ENCODE assay signal across 8 cellular contexts in the genomic region with DNA sequence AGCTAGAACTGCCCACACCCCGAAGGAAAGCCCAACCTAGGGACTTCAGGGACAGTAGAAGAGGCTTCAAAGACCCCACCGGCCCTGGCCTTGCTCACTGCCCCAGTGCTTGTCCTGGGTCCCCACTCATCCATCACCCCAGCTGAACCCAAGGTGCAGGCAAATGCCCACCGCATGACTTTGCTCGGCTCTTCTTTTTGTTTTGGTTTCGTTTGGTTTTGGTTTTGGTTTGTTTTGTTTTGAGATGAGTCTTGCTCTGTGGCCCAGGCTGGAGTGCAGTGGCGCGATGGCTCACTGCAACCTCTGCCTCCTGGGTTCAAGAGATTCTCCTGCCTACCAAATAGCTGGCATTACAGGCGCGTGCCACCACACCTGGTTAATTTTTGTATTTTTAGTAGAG. TPM values are rescaled to one million over a fixed set of nuclear protein-coding genes. Genes with fewer than 3 reads are reported as not detected.
A peak's percentile ranks its signal among the peaks of the same experiment; 100 is the strongest.
DNase-seq lines count a peak whose midpoint lies in the region; ATAC-seq lines count a peak whose summit lies in the region.

No MANE protein-coding gene starts in this region.

- peak; percentile 80 for DNase-seq in activated CD8-positive, alpha-beta memory T cell treated with anti-CD3 and anti-CD28 coated beads, Interleukin-2, amount 10 ng/mL, durations not matched to agents 7 days and 5 days
- peak; percentile 48 for DNase-seq in stimulated activated CD8-positive, alpha-beta memory T cell treated with anti-CD3 and anti-CD28 coated beads, Interleukin-4, amount 100 ng/mL, for 48 hours
- DNase-seq in DMS53 treated with DMSO at 0.1 percent for 48 hours (lab: John Stamatoyannopoulos, UW; ENCODE audit: unreplicated experiment): no peak
- no peak for DNase-seq in NAMALWA (ENCODE audit: low spot score)
- DNase-seq in DMS114 treated with DMSO at 0.1 percent for 48 hours (lab: John Stamatoyannopoulos, UW; ENCODE audit: unreplicated experiment): no peak
- no peak for DNase-seq in NCI-H1930 (lab: John Stamatoyannopoulos, UW)

- ATAC-seq in GM19372 (IDR thresholded peaks at IDR 0.05; ENCODE audit: low read depth, unreplicated experiment) (peak; percentile 91), HG03097 (IDR thresholded peaks at IDR 0.05; ENCODE audit: low FRiP score, unreplicated experiment) (peak; percentile 90)
- ATAC-seq in activated CD8-positive, alpha-beta memory T cell treated with anti-CD3 and anti-CD28 coated beads, Interleukin-2, amount 10 ng/mL, durations not matched to agents 7 days and 5 days: peak; percentile 95

- H3K9me3 Mint-ChIP-seq in activated CD8-positive, alpha-beta memory T cell treated with anti-CD3 and anti-CD28 coated beads, Interleukin-2, amount 10 ng/mL, durations not matched to agents 7 days and 5 days (ENCODE audit: low read depth): no peaks in the 10 kb centered on the region

- H3K27me3 Mint-ChIP-seq in activated CD8-positive, alpha-beta memory T cell treated with anti-CD3 and anti-CD28 coated beads, Interleukin-2, amount 10 ng/mL, durations not matched to agents 7 days and 5 days: no peaks in the 10 kb centered on the region

- H3K27ac Mint-ChIP-seq in activated CD8-positive, alpha-beta memory T cell treated with anti-CD3 and anti-CD28 coated beads, Interleukin-2, amount 10 ng/mL, durations not matched to agents 7 days and 5 days: peak overlapping the region; percentile 81

- CTCF ChIA-PET in activated CD8-positive, alpha-beta memory T cell treated with anti-CD3 and anti-CD28 coated beads, Interleukin-2, amount 10 ng/mL, durations not matched to agents 7 days and 5 days (lab: Charles Lee): interaction anchor here (0.9 to 2.7 kb wide), 5 partner anchors 9 to 94 kb away, joined by 3 to 21 read pairs (median 3); partner anchors contain the start of genes CCDC85C and CYP46A1

- H3K4me3 Mint-ChIP-seq in activated CD8-positive, alpha-beta memory T cell treated with anti-CD3 and anti-CD28 coated beads, Interleukin-2, amount 10 ng/mL, durations not matched to agents 7 days and 5 days: peak overlapping the region; percentile 61

- H3K36me3 Mint-ChIP-seq in activated CD8-positive, alpha-beta memory T cell treated with anti-CD3 and anti-CD28 coated beads, Interleukin-2, amount 10 ng/mL, durations not matched to agents 7 days and 5 days: no peaks in the 10 kb centered on the region

- peaks cover 20% of the 10 kb centered on the region for H3K4me1 Mint-ChIP-seq in activated CD8-positive, alpha-beta memory T cell treated with anti-CD3 and anti-CD28 coated beads, Interleukin-2, amount 10 ng/mL, durations not matched to agents 7 days and 5 days

RNA-seq across cellular contexts. Expression of gene CCDC85C, which starts 9.0 kb away (rescaled TPM):
- 1 to 10 TPM; 7.1 to 9.1 TPM for total RNA-seq in activated CD8-positive, alpha-beta memory T cell treated with anti-CD3 and anti-CD28 coated beads, Interleukin-2, amount 10 ng/mL, durations not matched to agents 7 days and 5 days

RNA-seq across cellular contexts. Expression of gene HHIPL1, which starts 49.9 kb away (rescaled TPM):
- total RNA-seq in activated CD8-positive, alpha-beta memory T cell treated with anti-CD3 and anti-CD28 coated beads, Interleukin-2, amount 10 ng/mL, durations not matched to agents 7 days and 5 days: under 1 TPM in 1 of 2 experiments, not detected in 1; 0.09 TPM

Comparison
In these comparisons a context has a peak if more than half of its experiments do, and no peak if none do; other contexts are left out.
1. DNase-seq: peak in activated CD8-positive, alpha-beta memory T cell treated with anti-CD3 and anti-CD28 coated beads, Interleukin-2, amount 10 ng/mL, durations not matched to agents 7 days and 5 days (single experiment) and stimulated activated CD8-positive, alpha-beta memory T cell treated with anti-CD3 and anti-CD28 coated beads, Interleukin-4, amount 100 ng/mL, for 48 hours (single experiment); none in DMS53 treated with DMSO at 0.1 percent for 48 hours (single experiment), NAMALWA (single experiment), DMS114 treated with DMSO at 0.1 percent for 48 hours (single experiment) and NCI-H1930 (0 of 2).
2. Peak in every context shown above with its lines, with median percentiles within 50 percentile points of each other: ATAC-seq.